1 cellular context compared by ENCODE assay signal in genomic region chr7:73830872-73831655, GRCh38.
TF ChIP-seq lines count a peak whose summit lies in the region.

A gene with protein sequence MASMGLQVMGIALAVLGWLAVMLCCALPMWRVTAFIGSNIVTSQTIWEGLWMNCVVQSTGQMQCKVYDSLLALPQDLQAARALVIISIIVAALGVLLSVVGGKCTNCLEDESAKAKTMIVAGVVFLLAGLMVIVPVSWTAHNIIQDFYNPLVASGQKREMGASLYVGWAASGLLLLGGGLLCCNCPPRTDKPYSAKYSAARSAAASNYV (plus strand): TSS chr7:73830996. CDS start chr7:73831202, 206 bp downstream.

TF ChIP-seq in HepG2, 621 proteins besides CTCF, POLR2A, EP300 and RAD21 (continued from another document and continues in another):
- TF ChIP-seq HOXD1 (CRISPR knock-in tag; IDR thresholded peaks at IDR 0.05), result no peak
- TF ChIP-seq RERE (CRISPR knock-in tag; IDR thresholded peaks at IDR 0.05; ENCODE audit: low read depth), result no peak
- TF ChIP-seq ZNF44 (CRISPR knock-in tag; IDR thresholded peaks at IDR 0.05), result no peak
- TF ChIP-seq ZNF17 (CRISPR knock-in tag; IDR thresholded peaks at IDR 0.05), result no peak
- no peak for TF ChIP-seq ZNF570 (CRISPR knock-in tag; IDR thresholded peaks at IDR 0.05; ENCODE audit: borderline replicate concordance)
- peak; percentile 25 for TF ChIP-seq RXRA (CRISPR knock-in tag; IDR thresholded peaks at IDR 0.05)
- TF ChIP-seq GATAD2A (CRISPR knock-in tag; IDR thresholded peaks at IDR 0.05), result no peak; the same call in 1 of the 2 replicates
- no peak for TF ChIP-seq FOXC1 (CRISPR knock-in tag; IDR thresholded peaks at IDR 0.05; ENCODE audit: borderline replicate concordance)
- TF ChIP-seq HBP1 (CRISPR knock-in tag; IDR thresholded peaks at IDR 0.05; ENCODE audit: low read depth), result no peak
- no peak for TF ChIP-seq MZF1 (CRISPR knock-in tag; IDR thresholded peaks at IDR 0.05; ENCODE audit: borderline replicate concordance)
- TF ChIP-seq, protein P1, sequence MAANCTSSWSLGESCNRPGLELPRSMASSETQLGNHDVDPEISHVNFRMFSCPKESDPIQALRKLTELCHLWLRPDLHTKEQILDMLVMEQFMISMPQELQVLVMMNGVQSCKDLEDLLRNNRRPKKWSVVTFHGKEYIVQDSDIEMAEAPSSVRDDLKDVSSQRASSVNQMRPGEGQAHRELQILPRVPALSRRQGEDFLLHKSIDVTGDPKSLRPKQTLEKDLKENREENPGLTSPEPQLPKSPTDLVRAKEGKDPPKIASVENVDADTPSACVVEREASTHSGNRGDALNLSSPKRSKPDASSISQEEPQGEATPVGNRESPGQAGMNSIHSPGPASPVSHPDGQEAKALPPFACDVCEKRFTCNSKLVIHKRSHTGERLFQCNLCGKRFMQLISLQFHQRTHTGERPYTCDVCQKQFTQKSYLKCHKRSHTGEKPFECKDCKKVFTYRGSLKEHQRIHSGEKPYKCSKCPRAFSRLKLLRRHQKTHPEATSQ (CRISPR knock-in tag; IDR thresholded peaks at IDR 0.05; ENCODE audit: borderline replicate concordance), result 0 out of 2 replicates have a peak, but pooled peaks have one; percentile 63
- no peak for TF ChIP-seq NR2C2 (CRISPR knock-in tag; IDR thresholded peaks at IDR 0.05; ENCODE audit: borderline replicate concordance)
- no peak; the same call in 1 of the 2 replicates for TF ChIP-seq EED (CRISPR knock-in tag; IDR thresholded peaks at IDR 0.05)
- no peak for TF ChIP-seq FOXK2 (IDR thresholded peaks at IDR 0.05)
- TF ChIP-seq ATM (IDR thresholded peaks at IDR 0.05; ENCODE audit: borderline replicate concordance), result no peak
- TF ChIP-seq NR1H2 (CRISPR knock-in tag; IDR thresholded peaks at IDR 0.05; ENCODE audit: borderline replicate concordance, low read depth), result no peak
- TF ChIP-seq, protein P2, sequence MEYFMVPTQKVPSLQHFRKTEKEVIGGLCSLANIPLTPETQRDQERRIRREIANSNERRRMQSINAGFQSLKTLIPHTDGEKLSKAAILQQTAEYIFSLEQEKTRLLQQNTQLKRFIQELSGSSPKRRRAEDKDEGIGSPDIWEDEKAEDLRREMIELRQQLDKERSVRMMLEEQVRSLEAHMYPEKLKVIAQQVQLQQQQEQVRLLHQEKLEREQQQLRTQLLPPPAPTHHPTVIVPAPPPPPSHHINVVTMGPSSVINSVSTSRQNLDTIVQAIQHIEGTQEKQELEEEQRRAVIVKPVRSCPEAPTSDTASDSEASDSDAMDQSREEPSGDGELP (IDR thresholded peaks at IDR 0.05; ENCODE audit: borderline replicate concordance, low read depth), result peak; percentile 62; the same call in 1 of the 2 replicates
- no peak for TF ChIP-seq ZBTB1 (CRISPR knock-in tag; IDR thresholded peaks at IDR 0.05; ENCODE audit: borderline replicate concordance)
- TF ChIP-seq TRAFD1 (CRISPR knock-in tag; IDR thresholded peaks at IDR 0.05; ENCODE audit: borderline replicate concordance), result no peak; the same call in 1 of the 2 replicates
- TF ChIP-seq, protein P3, sequence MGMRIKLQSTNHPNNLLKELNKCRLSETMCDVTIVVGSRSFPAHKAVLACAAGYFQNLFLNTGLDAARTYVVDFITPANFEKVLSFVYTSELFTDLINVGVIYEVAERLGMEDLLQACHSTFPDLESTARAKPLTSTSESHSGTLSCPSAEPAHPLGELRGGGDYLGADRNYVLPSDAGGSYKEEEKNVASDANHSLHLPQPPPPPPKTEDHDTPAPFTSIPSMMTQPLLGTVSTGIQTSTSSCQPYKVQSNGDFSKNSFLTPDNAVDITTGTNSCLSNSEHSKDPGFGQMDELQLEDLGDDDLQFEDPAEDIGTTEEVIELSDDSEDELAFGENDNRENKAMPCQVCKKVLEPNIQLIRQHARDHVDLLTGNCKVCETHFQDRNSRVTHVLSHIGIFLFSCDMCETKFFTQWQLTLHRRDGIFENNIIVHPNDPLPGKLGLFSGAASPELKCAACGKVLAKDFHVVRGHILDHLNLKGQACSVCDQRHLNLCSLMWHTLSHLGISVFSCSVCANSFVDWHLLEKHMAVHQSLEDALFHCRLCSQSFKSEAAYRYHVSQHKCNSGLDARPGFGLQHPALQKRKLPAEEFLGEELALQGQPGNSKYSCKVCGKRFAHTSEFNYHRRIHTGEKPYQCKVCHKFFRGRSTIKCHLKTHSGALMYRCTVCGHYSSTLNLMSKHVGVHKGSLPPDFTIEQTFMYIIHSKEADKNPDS (CRISPR knock-in tag; IDR thresholded peaks at IDR 0.05), result no peak
- TF ChIP-seq, protein P4, sequence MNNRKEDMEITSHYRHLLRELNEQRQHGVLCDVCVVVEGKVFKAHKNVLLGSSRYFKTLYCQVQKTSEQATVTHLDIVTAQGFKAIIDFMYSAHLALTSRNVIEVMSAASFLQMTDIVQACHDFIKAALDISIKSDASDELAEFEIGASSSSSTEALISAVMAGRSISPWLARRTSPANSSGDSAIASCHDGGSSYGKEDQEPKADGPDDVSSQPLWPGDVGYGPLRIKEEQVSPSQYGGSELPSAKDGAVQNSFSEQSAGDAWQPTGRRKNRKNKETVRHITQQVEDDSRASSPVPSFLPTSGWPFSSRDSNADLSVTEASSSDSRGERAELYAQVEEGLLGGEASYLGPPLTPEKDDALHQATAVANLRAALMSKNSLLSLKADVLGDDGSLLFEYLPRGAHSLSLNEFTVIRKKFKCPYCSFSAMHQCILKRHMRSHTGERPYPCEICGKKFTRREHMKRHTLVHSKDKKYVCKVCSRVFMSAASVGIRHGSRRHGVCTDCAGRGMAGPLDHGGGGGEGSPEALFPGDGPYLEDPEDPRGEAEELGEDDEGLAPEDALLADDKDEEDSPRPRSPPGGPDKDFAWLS (CRISPR knock-in tag; IDR thresholded peaks at IDR 0.05; ENCODE audit: borderline replicate concordance), result no peak
- TF ChIP-seq, protein P5, sequence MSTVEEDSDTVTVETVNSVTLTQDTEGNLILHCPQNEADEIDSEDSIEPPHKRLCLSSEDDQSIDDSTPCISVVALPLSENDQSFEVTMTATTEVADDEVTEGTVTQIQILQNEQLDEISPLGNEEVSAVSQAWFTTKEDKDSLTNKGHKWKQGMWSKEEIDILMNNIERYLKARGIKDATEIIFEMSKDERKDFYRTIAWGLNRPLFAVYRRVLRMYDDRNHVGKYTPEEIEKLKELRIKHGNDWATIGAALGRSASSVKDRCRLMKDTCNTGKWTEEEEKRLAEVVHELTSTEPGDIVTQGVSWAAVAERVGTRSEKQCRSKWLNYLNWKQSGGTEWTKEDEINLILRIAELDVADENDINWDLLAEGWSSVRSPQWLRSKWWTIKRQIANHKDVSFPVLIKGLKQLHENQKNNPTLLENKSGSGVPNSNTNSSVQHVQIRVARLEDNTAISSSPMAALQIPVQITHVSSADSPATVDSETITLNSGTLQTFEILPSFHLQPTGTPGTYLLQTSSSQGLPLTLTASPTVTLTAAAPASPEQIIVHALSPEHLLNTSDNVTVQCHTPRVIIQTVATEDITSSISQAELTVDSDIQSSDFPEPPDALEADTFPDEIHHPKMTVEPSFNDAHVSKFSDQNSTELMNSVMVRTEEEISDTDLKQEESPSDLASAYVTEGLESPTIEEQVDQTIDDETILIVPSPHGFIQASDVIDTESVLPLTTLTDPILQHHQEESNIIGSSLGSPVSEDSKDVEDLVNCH (CRISPR knock-in tag; IDR thresholded peaks at IDR 0.05), result no peak
- 0 out of 2 replicates have a peak, but pooled peaks have one; percentile 35 for TF ChIP-seq SOX13 (IDR thresholded peaks at IDR 0.05)
- TF ChIP-seq SOX13 (CRISPR knock-in tag; conservative IDR thresholded peaks at IDR 0.05 in 1 of 2, IDR thresholded peaks at IDR 0.05 in 1 of 2), result peak in 1 of 2 experiments; percentile 31; a peak in 1 of 4 replicates
- no peak for TF ChIP-seq NR2F2 (IDR thresholded peaks at IDR 0.05; ENCODE audit: borderline replicate concordance, low read depth)
- no peak for TF ChIP-seq CEBPG (CRISPR knock-in tag; IDR thresholded peaks at IDR 0.05)
